In genomic region chr16:50857881-50858280, GRCh38 we compare ENCODE assay signal across 1 cellular context.
TF ChIP-seq lines count a peak whose summit lies in the region.

No MANE protein-coding gene starts in this region.

TF ChIP-seq in GM23338, 12 proteins besides CTCF, POLR2A, EP300 and RAD21 (continued from another document):
- TF ChIP-seq, protein P1, sequence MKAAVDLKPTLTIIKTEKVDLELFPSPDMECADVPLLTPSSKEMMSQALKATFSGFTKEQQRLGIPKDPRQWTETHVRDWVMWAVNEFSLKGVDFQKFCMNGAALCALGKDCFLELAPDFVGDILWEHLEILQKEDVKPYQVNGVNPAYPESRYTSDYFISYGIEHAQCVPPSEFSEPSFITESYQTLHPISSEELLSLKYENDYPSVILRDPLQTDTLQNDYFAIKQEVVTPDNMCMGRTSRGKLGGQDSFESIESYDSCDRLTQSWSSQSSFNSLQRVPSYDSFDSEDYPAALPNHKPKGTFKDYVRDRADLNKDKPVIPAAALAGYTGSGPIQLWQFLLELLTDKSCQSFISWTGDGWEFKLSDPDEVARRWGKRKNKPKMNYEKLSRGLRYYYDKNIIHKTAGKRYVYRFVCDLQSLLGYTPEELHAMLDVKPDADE (IDR thresholded peaks at IDR 0.05) = no peak
